1 cellular context compared by ENCODE assay signal in genomic region chr17:49515196-49515770, GRCh38.
TF ChIP-seq lines count a peak whose summit lies in the region.

No MANE protein-coding gene starts in this region.

TF ChIP-seq in A549, 52 proteins besides CTCF, POLR2A, EP300 and RAD21 (continued from another document):
- TF ChIP-seq, protein P1, sequence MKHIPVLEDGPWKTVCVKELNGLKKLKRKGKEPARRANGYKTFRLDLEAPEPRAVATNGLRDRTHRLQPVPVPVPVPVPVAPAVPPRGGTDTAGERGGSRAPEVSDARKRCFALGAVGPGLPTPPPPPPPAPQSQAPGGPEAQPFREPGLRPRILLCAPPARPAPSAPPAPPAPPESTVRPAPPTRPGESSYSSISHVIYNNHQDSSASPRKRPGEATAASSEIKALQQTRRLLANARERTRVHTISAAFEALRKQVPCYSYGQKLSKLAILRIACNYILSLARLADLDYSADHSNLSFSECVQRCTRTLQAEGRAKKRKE (CRISPR knock-in tag; IDR thresholded peaks at IDR 0.05; ENCODE audit: low read depth), result no peak
- TF ChIP-seq NPAS2 (CRISPR knock-in tag; IDR thresholded peaks at IDR 0.05; ENCODE audit: borderline replicate concordance) (no peak), JUN (IDR thresholded peaks at IDR 0.05) (no peak), BHLHE40 (IDR thresholded peaks at IDR 0.05; ENCODE audit: low read depth, low read length) (no peak), HDAC2 (IDR thresholded peaks at IDR 0.05) (no peak)
